In genomic region chr3:188179006-188179966, GRCh38 we compare ENCODE assay signal across 9 cellular contexts. TPM values are rescaled to one million over a fixed set of nuclear protein-coding genes. Genes with fewer than 3 reads are reported as not detected.
DNase-seq lines count a peak whose midpoint lies in the region; ATAC-seq and TF ChIP-seq lines count a peak whose summit lies in the region.
"Had no signal": no experiment of that assay in that cellular context is flagged by ENCODE, and none has a peak within 500 bp of the region (broad histone marks: within the 10 kb centered on the region; RNA-seq: fewer than 3 reads in every experiment).

No MANE protein-coding gene starts in this region.

- peak; percentile 88 for ATAC-seq in gastroesophageal sphincter
- peak; percentile 89 for ATAC-seq in sciatic nerve

- H3K9me3 ChIP-seq in gastroesophageal sphincter, result no peaks in the 10 kb centered on the region

- 4 to 30% methylated on average over 7 to 14 of the region's 16 CpGs for WGBS in gastroesophageal sphincter (ENCODE audit: low coverage in 1 of 2), 2 donors

- H3K27ac ChIP-seq in gastroesophageal sphincter, result peak overlapping the region; percentile 44 to 97 (median 90)

- intact Hi-C loops in sciatic nerve (cut with DNase I), result no loop called here

- H3K27me3 ChIP-seq in gastroesophageal sphincter, result no peaks in the 10 kb centered on the region

- no peak overlapping the region for H3K4me3 ChIP-seq in gastroesophageal sphincter

- no peak for TF ChIP-seq EP300 in gastroesophageal sphincter (IDR thresholded peaks at IDR 0.05)

- H3K36me3 ChIP-seq in gastroesophageal sphincter, result peaks cover 0 to 4% of the 10 kb centered on the region in 2 donors

- DNase-seq in DMS79 treated with DMSO at 0.1 percent for 48 hours (lab: John Stamatoyannopoulos, UW) (peak; percentile 98), NCI-H345 treated with DMSO at 0.1 percent for 48 hours (lab: John Stamatoyannopoulos, UW; ENCODE audit: unreplicated experiment) (peak; percentile 34), sciatic nerve (ENCODE audit: low spot score) (peak; percentile 63), NAMALWA (ENCODE audit: low spot score) (no peak), AML-193 (lab: John Stamatoyannopoulos, UW) (no peak), HUDEP-2 (lab: John Stamatoyannopoulos, UW; ENCODE audit: unreplicated experiment in 76 of 76) (no peak), NCI-H146 treated with DMSO at 0.1 percent for 48 hours (lab: John Stamatoyannopoulos, UW; ENCODE audit: unreplicated experiment) (no peak)
- DNase-seq: stimulated activated CD4-positive, alpha-beta T cell treated with anti-CD3 and anti-CD28 coated beads, Interleukin-2, amount 100 ng/mL, for 48 hours had no signal

- peak in 3 of 4 experiments; percentile 12 to 61 (median 39) for TF ChIP-seq CTCF in gastroesophageal sphincter (IDR thresholded peaks at IDR 0.05)

- TF ChIP-seq POLR2A in gastroesophageal sphincter (IDR thresholded peaks at IDR 0.05), result peak in 1 of 2 donors; percentile 14

- peaks cover 26 to 100% (median 29%) of the 10 kb centered on the region in 3 donors for H3K4me1 ChIP-seq in gastroesophageal sphincter

RNA-seq across cellular contexts. Expression of gene LPP, which starts 25.3 kb away (rescaled TPM):
- total RNA-seq in gastroesophageal sphincter, result 1,000 to 10,000 TPM; 1,243 to 2,297 (median 2,164) TPM
- 231 TPM for total RNA-seq in sciatic nerve

Comparison
In these comparisons a context has a peak if more than half of its experiments do, and no peak if none do; other contexts are left out.
1. DNase-seq: peak in DMS79 treated with DMSO at 0.1 percent for 48 hours (single experiment), NCI-H345 treated with DMSO at 0.1 percent for 48 hours (single experiment) and sciatic nerve (single experiment); none in NAMALWA (single experiment), AML-193 (0 of 2), HUDEP-2 (0 of 76) and NCI-H146 treated with DMSO at 0.1 percent for 48 hours (single experiment).